Comparison of ENCODE assay signal across 23 cellular contexts in genomic region chr2:20196881-20197204, GRCh38. TPM values are rescaled to one million over a fixed set of nuclear protein-coding genes. Genes with fewer than 3 reads are reported as not detected.
DNase-seq lines count a peak whose midpoint lies in the region; ATAC-seq and TF ChIP-seq lines count a peak whose summit lies in the region.
"Had no signal": no experiment of that assay in that cellular context is flagged by ENCODE, and none has a peak within 500 bp of the region (broad histone marks: within the 10 kb centered on the region; RNA-seq: fewer than 3 reads in every experiment).

No MANE protein-coding gene starts in this region.

- H3K4me3 ChIP-seq in upper lobe of right lung = no peak overlapping the region
- H3K4me3 ChIP-seq: BLaER1, ovary had no signal

- peak; percentile 72 for DNase-seq in NCI-H345 treated with DMSO at 0.1 percent for 48 hours (lab: John Stamatoyannopoulos, UW; ENCODE audit: unreplicated experiment)
- no peak for DNase-seq in NCI-H345 (lab: John Stamatoyannopoulos, UW)
- DNase-seq in glutamatergic neuron = peak; percentile 44
- DNase-seq in upper lobe of right lung = no peak
- no peak for DNase-seq in AG08396 (ENCODE audit: low spot score)
- DNase-seq in NCI-H1436 treated with DMSO at 0.1 percent for 48 hours (lab: John Stamatoyannopoulos, UW) = no peak
- no peak for DNase-seq in stimulated activated CD4-positive, alpha-beta T cell treated with anti-CD3 and anti-CD28 coated beads, Interleukin-4, amount 100 ng/mL, for 1 hour
- DNase-seq: activated CD4-positive, alpha-beta T cell treated with anti-CD3 and anti-CD28 coated beads, Interleukin-2, amount 10 ng/mL, durations not matched to agents 7 days and 5 days; activated naive CD8-positive, alpha-beta T cell treated with anti-CD3 and anti-CD28 coated beads, Interleukin-2, amount 10 ng/mL, durations not matched to agents 7 days and 5 days; dermis blood vessel endothelial cell; erythroblast; GOT3; Karpas-422; NCI-H1048; NCI-H748 treated with DMSO at 0.1 percent for 48 hours; OCI-M1; ovary; SIG-M5; stimulated activated CD8-positive, alpha-beta memory T cell treated with anti-CD3 and anti-CD28 coated beads, Interleukin-4, amount 100 ng/mL, for 48 hours; T-helper 1 cell had no signal

- H3K4me1 Mint-ChIP-seq in glutamatergic neuron (ENCODE audit: low read depth, unreplicated experiment) = peaks cover 15% of the 10 kb centered on the region
- peaks cover 43% of the 10 kb centered on the region for H3K4me1 Mint-ChIP-seq in nephron
- H3K4me1 Mint-ChIP-seq: activated CD4-positive, alpha-beta T cell treated with anti-CD3 and anti-CD28 coated beads, Interleukin-2, amount 10 ng/mL, durations not matched to agents 7 days and 5 days; activated naive CD8-positive, alpha-beta T cell treated with anti-CD3 and anti-CD28 coated beads, Interleukin-2, amount 10 ng/mL, durations not matched to agents 7 days and 5 days had no signal

- no peak for ATAC-seq in upper lobe of right lung

- H3K36me3 Mint-ChIP-seq in glutamatergic neuron (ENCODE audit: unreplicated experiment) = peaks cover 6% of the 10 kb centered on the region
- peaks cover 18% of the 10 kb centered on the region for H3K36me3 Mint-ChIP-seq in nephron (ENCODE audit: low read depth)
- H3K36me3 Mint-ChIP-seq: activated naive CD8-positive, alpha-beta T cell treated with anti-CD3 and anti-CD28 coated beads, Interleukin-2, amount 10 ng/mL, durations not matched to agents 7 days and 5 days had no signal

- H3K4me1 ChIP-seq in upper lobe of right lung = peaks cover 10% of the 10 kb centered on the region
- H3K4me1 ChIP-seq: BLaER1 had no signal

- intact Hi-C loops in upper lobe of right lung (cut with DNase I) = no loop called here

- no peaks in the 10 kb centered on the region for H3K9me3 ChIP-seq in upper lobe of right lung
- H3K9me3 ChIP-seq: BLaER1, ovary had no signal

- peaks cover 6% of the 10 kb centered on the region for H3K9me3 Mint-ChIP-seq in glutamatergic neuron (ENCODE audit: unreplicated experiment)
- H3K9me3 Mint-ChIP-seq in nephron = no peaks in the 10 kb centered on the region
- H3K9me3 Mint-ChIP-seq: activated CD4-positive, alpha-beta T cell treated with anti-CD3 and anti-CD28 coated beads, Interleukin-2, amount 10 ng/mL, durations not matched to agents 7 days and 5 days; activated naive CD8-positive, alpha-beta T cell treated with anti-CD3 and anti-CD28 coated beads, Interleukin-2, amount 10 ng/mL, durations not matched to agents 7 days and 5 days; activated T-helper 2 cell treated with anti-CD3 and anti-CD28 coated beads, Interferon-gamma antibody, Interleukin-2, Interleukin-4, amounts not matched to agents 10 μg/mL and 5 μg/mL and 100 μg/mL, durations not matched to agents 14 hours and 24 hours and 36 hours had no signal

- H3K27me3 ChIP-seq in upper lobe of right lung = no peaks in the 10 kb centered on the region
- H3K27me3 ChIP-seq: BLaER1, ovary had no signal

- TF ChIP-seq CTCF in glutamatergic neuron (IDR thresholded peaks at IDR 0.05; ENCODE audit: partially characterized antibody, unreplicated experiment) (no peak), nephron (IDR thresholded peaks at IDR 0.05; ENCODE audit: unreplicated experiment in 3 of 3) (no peak), upper lobe of right lung (IDR thresholded peaks at IDR 0.05) (no peak)

- no peak overlapping the region for H3K4me3 Mint-ChIP-seq in glutamatergic neuron (ENCODE audit: unreplicated experiment)
- peak overlapping the region in 2 of 3 experiments; percentile 4 to 24 for H3K4me3 Mint-ChIP-seq in nephron
- H3K4me3 Mint-ChIP-seq: activated CD4-positive, alpha-beta T cell treated with anti-CD3 and anti-CD28 coated beads, Interleukin-2, amount 10 ng/mL, durations not matched to agents 7 days and 5 days; activated naive CD8-positive, alpha-beta T cell treated with anti-CD3 and anti-CD28 coated beads, Interleukin-2, amount 10 ng/mL, durations not matched to agents 7 days and 5 days had no signal

- no peaks in the 10 kb centered on the region for H3K36me3 ChIP-seq in upper lobe of right lung
- H3K36me3 ChIP-seq: ovary had no signal

- peak overlapping the region; percentile 75 for H3K27ac ChIP-seq in upper lobe of right lung
- H3K27ac ChIP-seq: BLaER1, ovary had no signal

- no peak overlapping the region for H3K27ac Mint-ChIP-seq in glutamatergic neuron (ENCODE audit: unreplicated experiment)
- peak overlapping the region; percentile 85 to 94 (median 87) for H3K27ac Mint-ChIP-seq in nephron
- H3K27ac Mint-ChIP-seq: activated CD4-positive, alpha-beta T cell treated with anti-CD3 and anti-CD28 coated beads, Interleukin-2, amount 10 ng/mL, durations not matched to agents 7 days and 5 days; activated naive CD8-positive, alpha-beta T cell treated with anti-CD3 and anti-CD28 coated beads, Interleukin-2, amount 10 ng/mL, durations not matched to agents 7 days and 5 days; activated T-helper 2 cell treated with anti-CD3 and anti-CD28 coated beads, Interferon-gamma antibody, Interleukin-2, Interleukin-4, amounts not matched to agents 10 μg/mL and 5 μg/mL and 100 μg/mL, durations not matched to agents 14 hours and 24 hours and 36 hours had no signal

- H3K27me3 Mint-ChIP-seq in glutamatergic neuron (ENCODE audit: unreplicated experiment) = no peaks in the 10 kb centered on the region
- peaks cover 25% of the 10 kb centered on the region for H3K27me3 Mint-ChIP-seq in nephron (ENCODE audit: low read depth)
- H3K27me3 Mint-ChIP-seq: activated CD4-positive, alpha-beta T cell treated with anti-CD3 and anti-CD28 coated beads, Interleukin-2, amount 10 ng/mL, durations not matched to agents 7 days and 5 days; activated naive CD8-positive, alpha-beta T cell treated with anti-CD3 and anti-CD28 coated beads, Interleukin-2, amount 10 ng/mL, durations not matched to agents 7 days and 5 days had no signal

RNA-seq across cellular contexts. Expression of gene SDC1, which starts 28.1 kb away (rescaled TPM):
- 0.93 TPM for total RNA-seq in glutamatergic neuron (ENCODE audit: unreplicated experiment)
- 148 TPM for total RNA-seq in upper lobe of right lung

Comparison
In these comparisons a context has a peak if more than half of its experiments do, and no peak if none do; other contexts are left out.
1. DNase-seq: peak in NCI-H345 treated with DMSO at 0.1 percent for 48 hours (single experiment) and glutamatergic neuron (single experiment); none in NCI-H345 (single experiment), upper lobe of right lung (single experiment), AG08396 (single experiment), NCI-H1436 treated with DMSO at 0.1 percent for 48 hours (single experiment) and stimulated activated CD4-positive, alpha-beta T cell treated with anti-CD3 and anti-CD28 coated beads, Interleukin-4, amount 100 ng/mL, for 1 hour (single experiment).
2. RNA of gene SDC1, which starts 28.1 kb away (total RNA-seq): 148 TPM in upper lobe of right lung (single experiment); 0.93 TPM in glutamatergic neuron (single experiment); every median in the first group is over 10 times any median in the second.